11 cellular contexts compared by ENCODE assay signal in the genomic region with DNA sequence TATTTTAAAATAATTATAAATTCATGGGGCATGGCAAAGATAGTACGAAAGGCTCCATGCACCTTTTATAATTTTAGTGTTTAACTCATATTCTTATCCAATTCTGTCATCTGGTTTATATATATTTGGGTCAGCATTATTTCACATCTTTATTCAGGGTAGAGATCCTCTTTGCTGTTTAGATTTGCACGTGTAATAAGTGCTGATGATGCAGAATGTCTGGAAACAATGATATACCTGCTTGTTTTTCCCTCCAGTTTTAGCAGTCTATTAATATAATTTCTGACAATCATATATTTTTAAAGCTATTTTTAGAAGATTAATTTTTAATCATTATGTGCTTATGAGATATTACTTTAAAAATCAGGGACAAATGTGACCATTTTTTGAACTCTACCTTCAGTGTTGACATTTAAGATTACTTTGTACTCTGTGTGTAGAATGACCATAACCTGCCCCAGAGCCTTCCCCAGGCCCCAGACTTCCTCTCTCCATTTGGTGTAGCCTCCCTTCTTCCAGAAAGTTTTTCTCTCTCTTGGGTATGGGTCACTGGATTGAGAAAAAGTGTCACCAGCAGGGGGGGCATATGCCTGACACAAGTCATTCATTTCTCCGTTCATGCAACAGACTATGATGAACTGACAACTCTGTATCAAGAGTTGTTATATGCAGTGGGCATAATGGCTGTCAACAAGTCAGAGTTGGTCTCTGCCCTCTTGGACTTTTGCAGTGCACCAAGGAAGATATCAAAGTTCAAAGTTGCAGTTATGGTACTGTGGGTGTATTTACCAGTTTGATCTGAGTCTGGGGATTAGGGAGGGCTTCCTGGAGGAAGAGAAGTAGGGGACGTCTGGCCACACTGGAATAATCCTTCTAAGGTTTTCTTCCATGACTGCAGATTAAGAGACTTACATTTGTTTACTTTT.
A peak's percentile ranks its signal among the peaks of the same experiment; 100 is the strongest.
DNase-seq lines count a peak whose midpoint lies in the region; ATAC-seq, FAIRE-seq and TF ChIP-seq lines count a peak whose summit lies in the region.
"Had no signal": no experiment of that assay in that cellular context is flagged by ENCODE, and none has a peak within 500 bp of the region (broad histone marks: within the 10 kb centered on the region; RNA-seq: fewer than 3 reads in every experiment).

No MANE protein-coding gene starts in this region.

- H3K4me3 ChIP-seq in epithelial cell of esophagus (ENCODE audit: low read length) (no peak overlapping the region), small intestine (ENCODE audit: low read depth in 1 of 2, low read length in 2 of 2) (no peak overlapping the region), esophagus squamous epithelium (no peak overlapping the region)

- no peaks in the 10 kb centered on the region for H3K4me1 Mint-ChIP-seq in CD4-positive, alpha-beta T cell (ENCODE audit: low read depth)

- peaks cover 48% of the 10 kb centered on the region for H3K36me3 Mint-ChIP-seq in CD4-positive, alpha-beta T cell (ENCODE audit: low read depth)
- H3K36me3 Mint-ChIP-seq: CD8-positive, alpha-beta T cell had no signal

- H3K27ac ChIP-seq in small intestine (ENCODE audit: low read depth in 1 of 2, low read length in 1 of 2) (no peak overlapping the region), esophagus squamous epithelium (no peak overlapping the region)
- no peak overlapping the region for H3K27ac ChIP-seq in CD4-positive, alpha-beta T cell (ENCODE audit: low read depth, low read length)

- H3K27ac Mint-ChIP-seq in CD4-positive, alpha-beta T cell: no peak overlapping the region
- H3K27ac Mint-ChIP-seq: CD8-positive, alpha-beta T cell had no signal

- H3K9me3 Mint-ChIP-seq in CD4-positive, alpha-beta T cell: no peaks in the 10 kb centered on the region
- H3K9me3 Mint-ChIP-seq: CD8-positive, alpha-beta T cell had no signal

- no peak for FAIRE-seq in small intestine (lab: Jason Lieb, UNC)

- CTCF ChIA-PET in CD4-positive, alpha-beta T cell (lab: Charles Lee): no interaction called here

- WGBS in small intestine, 3 donors: 55 to 69% (median 62%) methylated on average over 4 of the region's 4 CpGs
- 57 to 64% methylated on average over 4 of the region's 4 CpGs for WGBS in esophagus squamous epithelium, 2 donors

- H3K4me3 Mint-ChIP-seq in CD4-positive, alpha-beta T cell: no peak overlapping the region
- H3K4me3 Mint-ChIP-seq: CD8-positive, alpha-beta T cell had no signal

- DNase-seq in SKM-1 treated with dmso at 0.1 percent for 144 hours (lab: John Stamatoyannopoulos, UW; ENCODE audit: unreplicated experiment) (peak; percentile 8), SKM-1 (lab: John Stamatoyannopoulos, UW; ENCODE audit: unreplicated experiment) (no peak), NAMALWA (ENCODE audit: low spot score) (peak; percentile 64), epithelial cell of esophagus (ENCODE audit: low read depth) (peak; percentile 26), small intestine (peak; percentile 81), esophagus squamous epithelium (lab: John Stamatoyannopoulos, UW) (no peak)
- no peak for DNase-seq in CD4-positive, alpha-beta T cell
- DNase-seq: activated CD4-positive, alpha-beta T cell treated with anti-CD3 and anti-CD28 coated beads, Interleukin-2, amount 50 U/mL, for 4 hours; CD8-positive, alpha-beta T cell; NCI-H526 treated with DMSO at 0.1 percent for 48 hours had no signal

- POLR2A ChIA-PET in CD4-positive, alpha-beta T cell (lab: Charles Lee): interaction anchor here (1.0 kb wide), 1 partner anchor 191 kb away, joined by 3 read pairs; no protein-coding TSS in a partner anchor

- no peaks in the 10 kb centered on the region for H3K9me3 ChIP-seq in small intestine (ENCODE audit: control insufficient read depth, low read depth)
- no peaks in the 10 kb centered on the region for H3K9me3 ChIP-seq in CD4-positive, alpha-beta T cell (ENCODE audit: control insufficient read depth, low read length)
- no peaks in the 10 kb centered on the region for H3K9me3 ChIP-seq in esophagus squamous epithelium

- no peaks in the 10 kb centered on the region for H3K36me3 ChIP-seq in small intestine (ENCODE audit: control insufficient read depth in 2 of 2, insufficient read depth in 2 of 2, low read length in 2 of 2)
- H3K36me3 ChIP-seq in esophagus squamous epithelium: no peaks in the 10 kb centered on the region

- TF ChIP-seq CTCF in epithelial cell of esophagus (IDR thresholded peaks at IDR 0.05; ENCODE audit: insufficient read depth, low read depth, low read length, missing control alignments) (peak; percentile 27), esophagus squamous epithelium (IDR thresholded peaks at IDR 0.05) (peak in 1 of 6 experiments; percentile 13)
- TF ChIP-seq CTCF in CD4-positive, alpha-beta T cell (IDR thresholded peaks at IDR 0.05): no peak

- no peak for TF ChIP-seq POLR2A in esophagus squamous epithelium (IDR thresholded peaks at IDR 0.05)

- ATAC-seq in CD4-positive, alpha-beta T cell (ENCODE audit: poor library complexity): no peak
- no peak for ATAC-seq in GM21423 (IDR thresholded peaks at IDR 0.05; ENCODE audit: unreplicated experiment)
- ATAC-seq: CD8-positive, alpha-beta T cell had no signal

- H3K27me3 ChIP-seq in small intestine (ENCODE audit: control insufficient read depth in 2 of 2, insufficient read depth in 2 of 2, low read length in 2 of 2): no peaks in the 10 kb centered on the region
- no peaks in the 10 kb centered on the region for H3K27me3 ChIP-seq in CD4-positive, alpha-beta T cell (ENCODE audit: control insufficient read depth, insufficient read depth, low read length)
- no peaks in the 10 kb centered on the region for H3K27me3 ChIP-seq in esophagus squamous epithelium

- intact Hi-C loops in CD4-positive, alpha-beta T cell (cut with DNase I, micrococcal nuclease): loop anchor here in 1 of 2 experiments (5.0 kb wide), 1 partner anchor 472 kb away; no protein-coding TSS in a partner anchor
- intact Hi-C loops in esophagus squamous epithelium (cut with DNase I): loop anchor here (10.0 kb wide), 1 partner anchor 336 kb away; no protein-coding TSS in a partner anchor

- H3K4me1 ChIP-seq in small intestine (ENCODE audit: control insufficient read depth in 2 of 2, insufficient read depth in 1 of 2, low read depth in 1 of 2, low read length in 1 of 2) (peaks cover 0 to 2% of the 10 kb centered on the region in 2 donors), esophagus squamous epithelium (no peaks in the 10 kb centered on the region)

- H3K27me3 Mint-ChIP-seq in CD4-positive, alpha-beta T cell: no peaks in the 10 kb centered on the region

Comparison
In these comparisons a context has a peak if more than half of its experiments do, and no peak if none do; other contexts are left out.
1. DNase-seq: peak in SKM-1 treated with dmso at 0.1 percent for 144 hours (single experiment), NAMALWA (single experiment), epithelial cell of esophagus (single experiment) and small intestine (single experiment); none in SKM-1 (single experiment), CD4-positive, alpha-beta T cell (0 of 10) and esophagus squamous epithelium (single experiment).